Comparison of ENCODE assay signal across 19 cellular contexts in genomic region chr6:80477591-80478370, GRCh38.
A peak's percentile ranks its signal among the peaks of the same experiment; 100 is the strongest.
DNase-seq lines count a peak whose midpoint lies in the region; ATAC-seq and TF ChIP-seq lines count a peak whose summit lies in the region.
"Had no signal": no experiment of that assay in that cellular context is flagged by ENCODE, and none has a peak within 500 bp of the region (broad histone marks: within the 10 kb centered on the region; RNA-seq: fewer than 3 reads in every experiment).

No MANE protein-coding gene starts in this region.

- no peaks in the 10 kb centered on the region for H3K36me3 Mint-ChIP-seq in HFFc6 (ENCODE audit: low read depth)
- H3K36me3 Mint-ChIP-seq: CD8-positive, alpha-beta T cell had no signal

- peak; percentile 81 for DNase-seq in AG10803 (ENCODE audit: low read depth)
- DNase-seq in HFFc6, result peak; percentile 24
- peak; percentile 22 for DNase-seq in astrocyte of the spinal cord (ENCODE audit: low read depth, low spot score)
- DNase-seq in kidney tubule cell (ENCODE audit: low spot score), result peak; percentile 35
- DNase-seq in Kasumi-1 (lab: John Stamatoyannopoulos, UW), result no peak
- no peak for DNase-seq in DMS153 (lab: John Stamatoyannopoulos, UW)
- DNase-seq: activated CD4-positive, alpha-beta T cell treated with anti-CD3 and anti-CD28 coated beads, Interleukin-2, amount 10 ng/mL, durations not matched to agents 24 days and 14 days; activated effector memory CD4-positive, alpha-beta T cell treated with Interleukin-2 at 50 U/mL for 16 hours; activated naive CD8-positive, alpha-beta T cell treated with anti-CD3 and anti-CD28 coated beads, Interleukin-2, amount 50 U/mL, for 24 hours; CD8-positive, alpha-beta T cell; left ventricle myocardium inferior; NCI-H2081; NCI-H446 treated with DMSO at 0.1 percent for 48 hours; retina had no signal

- TF ChIP-seq CTCF in AG10803 (conservative IDR thresholded peaks at IDR 0.05; ENCODE audit: low read length), result no peak
- TF ChIP-seq CTCF in HFFc6 (IDR thresholded peaks at IDR 0.05), result no peak
- no peak for TF ChIP-seq CTCF in astrocyte of the spinal cord (IDR thresholded peaks at IDR 0.05; ENCODE audit: low read depth, low read length)

- ATAC-seq in HG03469 (IDR thresholded peaks at IDR 0.05; ENCODE audit: unreplicated experiment), result no peak
- ATAC-seq in HG02610 (IDR thresholded peaks at IDR 0.05; ENCODE audit: unreplicated experiment), result no peak
- ATAC-seq: activated naive CD8-positive, alpha-beta T cell treated with anti-CD3 and anti-CD28 coated beads, Interleukin-2, amount 50 U/mL, for 24 hours; CD8-positive, alpha-beta T cell had no signal

- H3K27me3 Mint-ChIP-seq in HFFc6 (ENCODE audit: insufficient read depth), result no peaks in the 10 kb centered on the region
- H3K27me3 Mint-ChIP-seq: activated CD4-positive, alpha-beta T cell treated with anti-CD3 and anti-CD28 coated beads, Interleukin-2, amount 10 ng/mL, durations not matched to agents 24 days and 14 days; activated naive CD8-positive, alpha-beta T cell treated with anti-CD3 and anti-CD28 coated beads, Interleukin-2, amount 50 U/mL, for 24 hours; dendritic cell treated with granulocyte-macrophage colony-stimulating factor and Interleukin-4, amounts not matched to agents 40 ng/mL and 50 ng/mL, for 4 days had no signal

- H3K4me1 Mint-ChIP-seq in HFFc6 (ENCODE audit: low read depth), result peaks cover 53% of the 10 kb centered on the region
- H3K4me1 Mint-ChIP-seq: activated CD4-positive, alpha-beta T cell treated with anti-CD3 and anti-CD28 coated beads, Interleukin-2, amount 10 ng/mL, durations not matched to agents 24 days and 14 days; activated naive CD8-positive, alpha-beta T cell treated with anti-CD3 and anti-CD28 coated beads, Interleukin-2, amount 50 U/mL, for 24 hours had no signal

- no peaks in the 10 kb centered on the region for H3K9me3 Mint-ChIP-seq in HFFc6
- H3K9me3 Mint-ChIP-seq: activated CD4-positive, alpha-beta T cell treated with anti-CD3 and anti-CD28 coated beads, Interleukin-2, amount 10 ng/mL, durations not matched to agents 24 days and 14 days; activated naive CD8-positive, alpha-beta T cell treated with anti-CD3 and anti-CD28 coated beads, Interleukin-2, amount 50 U/mL, for 24 hours; CD8-positive, alpha-beta T cell; dendritic cell treated with granulocyte-macrophage colony-stimulating factor and Interleukin-4, amounts not matched to agents 40 ng/mL and 50 ng/mL, for 4 days had no signal

- 0 out of 2 replicates have a peak overlapping the region, but pooled peaks have one; percentile 21 for H3K4me3 Mint-ChIP-seq in HFFc6
- H3K4me3 Mint-ChIP-seq: activated CD4-positive, alpha-beta T cell treated with anti-CD3 and anti-CD28 coated beads, Interleukin-2, amount 10 ng/mL, durations not matched to agents 24 days and 14 days; activated naive CD8-positive, alpha-beta T cell treated with anti-CD3 and anti-CD28 coated beads, Interleukin-2, amount 50 U/mL, for 24 hours; CD8-positive, alpha-beta T cell; dendritic cell treated with granulocyte-macrophage colony-stimulating factor and Interleukin-4, amounts not matched to agents 40 ng/mL and 50 ng/mL, for 4 days had no signal

- H3K4me3 ChIP-seq in AG10803 (ENCODE audit: low read length) (no peak overlapping the region), astrocyte of the spinal cord (ENCODE audit: low read depth, low read length) (no peak overlapping the region)
- H3K4me3 ChIP-seq: left ventricle myocardium inferior, suprapubic skin, vagina had no signal

- in situ Hi-C loops in astrocyte of the spinal cord (cut with HindIII; ENCODE audit: low sequenced_read_pairs), result no loop called here

- peak overlapping the region; percentile 69 for H3K27ac Mint-ChIP-seq in HFFc6
- H3K27ac Mint-ChIP-seq: activated CD4-positive, alpha-beta T cell treated with anti-CD3 and anti-CD28 coated beads, Interleukin-2, amount 10 ng/mL, durations not matched to agents 24 days and 14 days; activated naive CD8-positive, alpha-beta T cell treated with anti-CD3 and anti-CD28 coated beads, Interleukin-2, amount 50 U/mL, for 24 hours; CD8-positive, alpha-beta T cell; dendritic cell treated with granulocyte-macrophage colony-stimulating factor and Interleukin-4, amounts not matched to agents 40 ng/mL and 50 ng/mL, for 4 days had no signal

Comparison
In these comparisons a context has a peak if more than half of its experiments do, and no peak if none do; other contexts are left out.
1. DNase-seq: peak in AG10803 (single experiment), HFFc6 (single experiment), astrocyte of the spinal cord (single experiment) and kidney tubule cell (single experiment); none in Kasumi-1 (0 of 2) and DMS153 (single experiment).